8 cellular contexts compared by ENCODE assay signal in genomic region chr17:62653831-62654829, GRCh38. TPM values are rescaled to one million over a fixed set of nuclear protein-coding genes. Genes with fewer than 3 reads are reported as not detected.
A peak's percentile ranks its signal among the peaks of the same experiment; 100 is the strongest.
DNase-seq lines count a peak whose midpoint lies in the region; ATAC-seq and TF ChIP-seq lines count a peak whose summit lies in the region.

No MANE protein-coding gene starts in this region.

- H3K4me3 ChIP-seq in SJCRH30 (peak overlapping the region; percentile 59), foreskin fibroblast (ENCODE audit: low read depth in 1 of 2, low read length in 2 of 2) (peak overlapping the region in 1 of 2 donors; percentile 29), sigmoid colon (no peak overlapping the region)

- ATAC-seq in GM18909 (IDR thresholded peaks at IDR 0.05; ENCODE audit: poor library complexity, unreplicated experiment) (peak; percentile 3), GM21515 (IDR thresholded peaks at IDR 0.05; ENCODE audit: unreplicated experiment) (no peak)

- H3K4me1 ChIP-seq in SJCRH30, result peaks cover 20% of the 10 kb centered on the region
- H3K4me1 ChIP-seq in sigmoid colon, result peaks cover 0 to 29% (median 26%) of the 10 kb centered on the region in 4 donors

- TF ChIP-seq CTCF in foreskin fibroblast (IDR thresholded peaks at IDR 0.05; ENCODE audit: low read depth, low read length), result no peak
- TF ChIP-seq CTCF in sigmoid colon (IDR thresholded peaks at IDR 0.05), result no peak

- intact Hi-C loops in sigmoid colon (cut with DNase I), result no loop called here

- DNase-seq in SJCRH30 (peak; percentile 81 to 86), foreskin fibroblast (peak; percentile 84 to 95), sigmoid colon (peak; percentile 83), NCI-H2171 (lab: John Stamatoyannopoulos, UW) (no peak), cortex of kidney (lab: John Stamatoyannopoulos, UW) (no peak), NCI-H69 (lab: John Stamatoyannopoulos, UW) (no peak)

- 57 to 58% methylated on average over 19 of the region's 19 CpGs for WGBS in sigmoid colon, 2 donors

- H3K27me3 ChIP-seq in SJCRH30, result no peaks in the 10 kb centered on the region
- peaks cover 0 to 18% (median 17%) of the 10 kb centered on the region in 3 donors for H3K27me3 ChIP-seq in sigmoid colon

- no peak for TF ChIP-seq EP300 in sigmoid colon (IDR thresholded peaks at IDR 0.05)

- H3K27ac ChIP-seq in SJCRH30 (peak overlapping the region; percentile 81), sigmoid colon (peak overlapping the region; percentile 39 to 66 (median 54))

- H3K36me3 ChIP-seq in SJCRH30 (no peaks in the 10 kb centered on the region), sigmoid colon (no peaks in the 10 kb centered on the region)

- H3K9me3 ChIP-seq in SJCRH30 (replicated peaks) (no peaks in the 10 kb centered on the region), sigmoid colon (no peaks in the 10 kb centered on the region)

- TF ChIP-seq POLR2A in sigmoid colon (IDR thresholded peaks at IDR 0.05), result no peak

RNA-seq across cellular contexts. Expression of gene MRC2, which starts 26.7 kb away (rescaled TPM):
- total RNA-seq in SJCRH30 (2014; rRNA removed; shearing (Covaris generic)), result 4.4 and 4.5 TPM in 2 replicates
- total RNA-seq in sigmoid colon, result 10 to 100 TPM; 19.6 to 94.4 (median 29.1) TPM
- 1 to 10 TPM; 2.5 to 6.9 (median 3.0) TPM for polyA plus RNA-seq in sigmoid colon

Comparison
In these comparisons a context has a peak if more than half of its experiments do, and no peak if none do; other contexts are left out.
1. DNase-seq: peak in SJCRH30 (2 of 2), foreskin fibroblast (2 of 2) and sigmoid colon (single experiment); none in NCI-H2171 (single experiment), cortex of kidney (single experiment) and NCI-H69 (single experiment).